Comparison of ENCODE assay signal across 9 cellular contexts in the genomic region with DNA sequence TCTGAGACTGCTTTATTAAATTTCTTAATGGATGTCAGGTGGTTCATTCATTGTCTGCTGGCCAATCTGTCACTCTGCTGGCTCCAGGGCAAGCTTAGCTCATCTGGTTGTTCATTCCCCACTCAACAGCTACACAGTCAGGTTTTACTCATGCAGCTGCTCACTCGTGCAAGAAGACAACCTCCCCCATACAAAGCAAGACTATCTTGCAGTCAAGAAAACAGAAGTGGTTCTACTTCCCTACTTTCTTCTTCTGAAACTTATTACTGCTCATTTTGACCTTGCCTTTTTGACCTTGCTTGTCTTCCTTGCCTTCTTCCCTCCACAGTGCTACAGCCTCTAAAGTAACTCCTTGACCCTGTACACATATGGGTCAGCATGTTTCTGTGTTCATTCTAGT.
A peak's percentile ranks its signal among the peaks of the same experiment; 100 is the strongest.
DNase-seq lines count a peak whose midpoint lies in the region; ATAC-seq and TF ChIP-seq lines count a peak whose summit lies in the region.
"Had no signal": no experiment of that assay in that cellular context is flagged by ENCODE, and none has a peak within 500 bp of the region (broad histone marks: within the 10 kb centered on the region; RNA-seq: fewer than 3 reads in every experiment).

No MANE protein-coding gene starts in this region.

- no peak overlapping the region for H3K27ac Mint-ChIP-seq in progenitor cell of endocrine pancreas

- no peaks in the 10 kb centered on the region for H3K27me3 Mint-ChIP-seq in progenitor cell of endocrine pancreas
- H3K27me3 Mint-ChIP-seq: central memory CD8-positive, alpha-beta T cell had no signal

- peak; percentile 87 for ATAC-seq in GM18867 (IDR thresholded peaks at IDR 0.05; ENCODE audit: unreplicated experiment)
- ATAC-seq in HG02852 (IDR thresholded peaks at IDR 0.05; ENCODE audit: unreplicated experiment) = peak; percentile 91

- no peak for TF ChIP-seq CTCF in progenitor cell of endocrine pancreas (IDR thresholded peaks at IDR 0.05; ENCODE audit: unreplicated experiment)

- H3K9me3 Mint-ChIP-seq in progenitor cell of endocrine pancreas (ENCODE audit: low read depth) = peaks cover 6% of the 10 kb centered on the region
- H3K9me3 Mint-ChIP-seq: central memory CD8-positive, alpha-beta T cell had no signal

- peak; percentile 55 for DNase-seq in NOMO-1 treated with dmso at 0.1 percent for 144 hours (lab: John Stamatoyannopoulos, UW; ENCODE audit: unreplicated experiment)
- peak; percentile 53 for DNase-seq in myocyte (ENCODE audit: low read depth)
- DNase-seq in ureter (ENCODE audit: low spot score) = no peak
- DNase-seq in progenitor cell of endocrine pancreas (ENCODE audit: low spot score, unreplicated experiment) = no peak
- DNase-seq in iPS-NIHi11 (ENCODE audit: low spot score) = no peak
- DNase-seq in NCI-H748 (lab: John Stamatoyannopoulos, UW; ENCODE audit: unreplicated experiment) = no peak

- peaks cover 17% of the 10 kb centered on the region for H3K36me3 Mint-ChIP-seq in progenitor cell of endocrine pancreas (ENCODE audit: insufficient read depth)

- no peaks in the 10 kb centered on the region for H3K4me1 Mint-ChIP-seq in progenitor cell of endocrine pancreas (ENCODE audit: low read depth)

- H3K4me3 Mint-ChIP-seq in progenitor cell of endocrine pancreas (ENCODE audit: low read depth) = no peak overlapping the region
- H3K4me3 Mint-ChIP-seq: central memory CD8-positive, alpha-beta T cell had no signal

Comparison
In these comparisons a context has a peak if more than half of its experiments do, and no peak if none do; other contexts are left out.
1. DNase-seq: peak in NOMO-1 treated with dmso at 0.1 percent for 144 hours (single experiment) and myocyte (single experiment); none in ureter (single experiment), progenitor cell of endocrine pancreas (single experiment), iPS-NIHi11 (single experiment) and NCI-H748 (single experiment).